In the genomic region with DNA sequence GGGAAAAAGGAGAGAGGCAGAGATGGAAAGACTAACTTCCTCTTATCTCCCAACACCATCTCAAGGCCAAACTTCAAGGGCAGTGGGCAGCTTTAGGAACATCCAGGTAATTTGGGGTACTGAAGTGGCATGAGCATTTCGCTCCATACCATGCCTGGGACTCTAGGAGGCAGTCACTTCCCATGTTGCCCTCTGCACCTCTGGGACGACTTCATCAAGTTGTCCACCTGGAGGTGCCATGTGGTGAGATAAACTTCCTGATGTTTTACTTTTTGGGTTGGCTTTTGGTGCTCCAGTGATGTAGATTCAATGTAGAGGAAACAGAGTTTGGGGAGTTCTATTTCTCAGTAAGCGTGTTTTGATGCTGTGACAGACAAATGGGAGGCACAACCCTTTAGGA, we compare ENCODE assay signal across 1 cellular context.
TF ChIP-seq lines count a peak whose summit lies in the region.

No MANE protein-coding gene starts in this region.

TF ChIP-seq in HepG2, 621 proteins besides CTCF, POLR2A, EP300 and RAD21 (continued from another document):
- TF ChIP-seq, protein P1, sequence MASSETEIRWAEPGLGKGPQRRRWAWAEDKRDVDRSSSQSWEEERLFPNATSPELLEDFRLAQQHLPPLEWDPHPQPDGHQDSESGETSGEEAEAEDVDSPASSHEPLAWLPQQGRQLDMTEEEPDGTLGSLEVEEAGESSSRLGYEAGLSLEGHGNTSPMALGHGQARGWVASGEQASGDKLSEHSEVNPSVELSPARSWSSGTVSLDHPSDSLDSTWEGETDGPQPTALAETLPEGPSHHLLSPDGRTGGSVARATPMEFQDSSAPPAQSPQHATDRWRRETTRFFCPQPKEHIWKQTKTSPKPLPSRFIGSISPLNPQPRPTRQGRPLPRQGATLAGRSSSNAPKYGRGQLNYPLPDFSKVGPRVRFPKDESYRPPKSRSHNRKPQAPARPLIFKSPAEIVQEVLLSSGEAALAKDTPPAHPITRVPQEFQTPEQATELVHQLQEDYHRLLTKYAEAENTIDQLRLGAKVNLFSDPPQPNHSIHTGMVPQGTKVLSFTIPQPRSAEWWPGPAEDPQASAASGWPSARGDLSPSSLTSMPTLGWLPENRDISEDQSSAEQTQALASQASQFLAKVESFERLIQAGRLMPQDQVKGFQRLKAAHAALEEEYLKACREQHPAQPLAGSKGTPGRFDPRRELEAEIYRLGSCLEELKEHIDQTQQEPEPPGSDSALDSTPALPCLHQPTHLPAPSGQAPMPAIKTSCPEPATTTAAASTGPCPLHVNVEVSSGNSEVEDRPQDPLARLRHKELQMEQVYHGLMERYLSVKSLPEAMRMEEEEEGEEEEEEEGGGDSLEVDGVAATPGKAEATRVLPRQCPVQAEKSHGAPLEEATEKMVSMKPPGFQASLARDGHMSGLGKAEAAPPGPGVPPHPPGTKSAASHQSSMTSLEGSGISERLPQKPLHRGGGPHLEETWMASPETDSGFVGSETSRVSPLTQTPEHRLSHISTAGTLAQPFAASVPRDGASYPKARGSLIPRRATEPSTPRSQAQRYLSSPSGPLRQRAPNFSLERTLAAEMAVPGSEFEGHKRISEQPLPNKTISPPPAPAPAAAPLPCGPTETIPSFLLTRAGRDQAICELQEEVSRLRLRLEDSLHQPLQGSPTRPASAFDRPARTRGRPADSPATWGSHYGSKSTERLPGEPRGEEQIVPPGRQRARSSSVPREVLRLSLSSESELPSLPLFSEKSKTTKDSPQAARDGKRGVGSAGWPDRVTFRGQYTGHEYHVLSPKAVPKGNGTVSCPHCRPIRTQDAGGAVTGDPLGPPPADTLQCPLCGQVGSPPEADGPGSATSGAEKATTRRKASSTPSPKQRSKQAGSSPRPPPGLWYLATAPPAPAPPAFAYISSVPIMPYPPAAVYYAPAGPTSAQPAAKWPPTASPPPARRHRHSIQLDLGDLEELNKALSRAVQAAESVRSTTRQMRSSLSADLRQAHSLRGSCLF (CRISPR knock-in tag; IDR thresholded peaks at IDR 0.05; ENCODE audit: borderline replicate concordance), result no peak
- TF ChIP-seq, protein P2, sequence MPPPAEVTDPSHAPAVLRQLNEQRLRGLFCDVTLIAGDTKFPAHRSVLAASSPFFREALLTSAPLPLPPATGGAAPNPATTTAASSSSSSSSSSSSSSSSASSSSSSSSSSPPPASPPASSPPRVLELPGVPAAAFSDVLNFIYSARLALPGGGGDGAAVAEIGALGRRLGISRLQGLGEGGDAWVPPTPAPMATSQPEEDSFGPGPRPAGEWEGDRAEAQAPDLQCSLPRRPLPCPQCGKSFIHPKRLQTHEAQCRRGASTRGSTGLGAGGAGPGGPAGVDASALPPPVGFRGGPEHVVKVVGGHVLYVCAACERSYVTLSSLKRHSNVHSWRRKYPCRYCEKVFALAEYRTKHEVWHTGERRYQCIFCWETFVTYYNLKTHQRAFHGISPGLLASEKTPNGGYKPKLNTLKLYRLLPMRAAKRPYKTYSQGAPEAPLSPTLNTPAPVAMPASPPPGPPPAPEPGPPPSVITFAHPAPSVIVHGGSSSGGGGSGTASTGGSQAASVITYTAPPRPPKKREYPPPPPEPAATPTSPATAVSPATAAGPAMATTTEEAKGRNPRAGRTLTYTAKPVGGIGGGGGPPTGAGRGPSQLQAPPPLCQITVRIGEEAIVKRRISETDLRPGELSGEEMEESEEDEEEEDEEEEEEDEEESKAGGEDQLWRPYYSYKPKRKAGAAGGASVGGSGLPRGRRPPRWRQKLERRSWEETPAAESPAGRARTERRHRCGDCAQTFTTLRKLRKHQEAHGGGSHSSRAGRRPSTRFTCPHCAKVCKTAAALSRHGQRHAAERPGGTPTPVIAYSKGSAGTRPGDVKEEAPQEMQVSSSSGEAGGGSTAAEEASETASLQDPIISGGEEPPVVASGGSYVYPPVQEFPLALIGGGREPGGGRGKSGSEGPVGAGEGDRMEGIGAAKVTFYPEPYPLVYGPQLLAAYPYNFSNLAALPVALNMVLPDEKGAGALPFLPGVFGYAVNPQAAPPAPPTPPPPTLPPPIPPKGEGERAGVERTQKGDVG (CRISPR knock-in tag; IDR thresholded peaks at IDR 0.05; ENCODE audit: borderline replicate concordance), result no peak
- TF ChIP-seq HNRNPH1 (optimal IDR thresholded peaks at IDR 0.05; ENCODE audit: low read depth, low read length), result no peak
- TF ChIP-seq, protein P3, sequence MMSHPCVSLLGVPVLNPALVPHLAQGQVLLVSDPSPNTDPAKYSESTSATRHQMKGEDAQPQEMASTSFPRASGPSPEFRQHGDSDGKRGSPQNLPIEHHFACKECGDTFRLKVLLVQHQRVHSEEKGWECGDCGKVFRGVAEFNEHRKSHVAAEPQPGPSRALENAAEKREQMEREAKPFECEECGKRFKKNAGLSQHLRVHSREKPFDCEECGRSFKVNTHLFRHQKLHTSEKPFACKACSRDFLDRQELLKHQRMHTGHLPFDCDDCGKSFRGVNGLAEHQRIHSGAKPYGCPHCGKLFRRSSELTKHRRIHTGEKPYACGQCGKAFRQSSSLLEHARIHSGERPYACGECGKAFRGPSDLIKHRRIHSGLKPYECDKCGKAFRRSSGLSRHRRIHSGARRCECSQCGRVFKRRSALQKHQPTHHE (CRISPR knock-in tag; IDR thresholded peaks at IDR 0.05; ENCODE audit: borderline replicate concordance), result no peak
- TF ChIP-seq ZNF350 (CRISPR knock-in tag; IDR thresholded peaks at IDR 0.05; ENCODE audit: borderline replicate concordance, low read depth), result no peak
